ENCODE assay signal across 11 cellular contexts in genomic region chr16:23679986-23680336, GRCh38. TPM values are rescaled to one million over a fixed set of nuclear protein-coding genes. Genes with fewer than 3 reads are reported as not detected.
DNase-seq lines count a peak whose midpoint lies in the region; ATAC-seq, FAIRE-seq and TF ChIP-seq lines count a peak whose summit lies in the region.
"Had no signal": no experiment of that assay in that cellular context is flagged by ENCODE, and none has a peak within 500 bp of the region (broad histone marks: within the 10 kb centered on the region; RNA-seq: fewer than 3 reads in every experiment).

No MANE protein-coding gene starts in this region.

- H3K4me1 Mint-ChIP-seq in CD4-positive, alpha-beta T cell (ENCODE audit: low read depth): peaks cover 20% of the 10 kb centered on the region
- peaks cover 6 to 16% (median 10%) of the 10 kb centered on the region in 3 donors for H3K4me1 Mint-ChIP-seq in IgD-negative memory B cell

- H3K4me1 ChIP-seq in mucosa of rectum (ENCODE audit: control insufficient read depth in 2 of 2, insufficient read depth in 2 of 2, low read length in 2 of 2): peaks cover 19 to 29% of the 10 kb centered on the region in 2 donors

- no peak for DNase-seq in CD4-positive, alpha-beta T cell
- DNase-seq in astrocyte of the spinal cord (ENCODE audit: low read depth, low spot score): no peak
- no peak for DNase-seq in hepatic stellate cell (ENCODE audit: low spot score)
- DNase-seq in HPDE6-E6E7 (ENCODE audit: extremely low spot score): no peak
- no peak for DNase-seq in HTR-8/SVneo (ENCODE audit: insufficient read length, low spot score)
- DNase-seq in H54 (ENCODE audit: insufficient read length, low spot score): no peak
- DNase-seq: activated CD8-positive, alpha-beta memory T cell treated with anti-CD3 and anti-CD28 coated beads for 24 hours; upper lobe of right lung had no signal

- peaks cover 21 to 29% of the 10 kb centered on the region in 2 donors for H3K36me3 ChIP-seq in mucosa of rectum (ENCODE audit: control insufficient read depth in 2 of 2, insufficient read depth in 2 of 2, low read length in 2 of 2)

- no peaks in the 10 kb centered on the region for H3K27me3 Mint-ChIP-seq in CD4-positive, alpha-beta T cell
- H3K27me3 Mint-ChIP-seq in IgD-negative memory B cell: no peaks in the 10 kb centered on the region

- no peaks in the 10 kb centered on the region for H3K9me3 Mint-ChIP-seq in CD4-positive, alpha-beta T cell
- no peaks in the 10 kb centered on the region for H3K9me3 Mint-ChIP-seq in IgD-negative memory B cell

- no peak for ATAC-seq in CD4-positive, alpha-beta T cell (ENCODE audit: poor library complexity)

- H3K4me3 ChIP-seq in astrocyte of the spinal cord (ENCODE audit: low read depth, low read length) (peak overlapping the region; percentile 70), mucosa of rectum (ENCODE audit: low read length in 2 of 2) (peak overlapping the region; percentile 70 to 75)

- peak overlapping the region; percentile 41 to 58 for H3K9ac ChIP-seq in mucosa of rectum (ENCODE audit: low read depth in 1 of 2, low read length in 2 of 2)

- TF ChIP-seq POLR2A in H54 (IDR thresholded peaks at IDR 0.05; ENCODE audit: low read depth, low read length): no peak

- H3K27ac Mint-ChIP-seq in CD4-positive, alpha-beta T cell: no peak overlapping the region
- peak overlapping the region in 1 of 3 donors; percentile 65 for H3K27ac Mint-ChIP-seq in IgD-negative memory B cell

- POLR2A ChIA-PET in CD4-positive, alpha-beta T cell (lab: Charles Lee): no interaction called here

- H3K9me3 ChIP-seq in CD4-positive, alpha-beta T cell (ENCODE audit: control insufficient read depth, low read length): no peaks in the 10 kb centered on the region
- no peaks in the 10 kb centered on the region for H3K9me3 ChIP-seq in mucosa of rectum (ENCODE audit: control insufficient read depth in 2 of 2, low read length in 2 of 2)
- H3K9me3 ChIP-seq: upper lobe of right lung had no signal

- H3K4me3 Mint-ChIP-seq in CD4-positive, alpha-beta T cell: peak overlapping the region; percentile 85
- peak overlapping the region; percentile 47 to 93 (median 72) for H3K4me3 Mint-ChIP-seq in IgD-negative memory B cell

- FAIRE-seq in HTR-8/SVneo (lab: Jason Lieb, UNC) (no peak), H54 (lab: Jason Lieb, UNC) (no peak)

- TF ChIP-seq CTCF in CD4-positive, alpha-beta T cell (IDR thresholded peaks at IDR 0.05): no peak
- no peak for TF ChIP-seq CTCF in astrocyte of the spinal cord (IDR thresholded peaks at IDR 0.05; ENCODE audit: low read depth, low read length)

- H3K27me3 ChIP-seq in CD4-positive, alpha-beta T cell (ENCODE audit: control insufficient read depth, insufficient read depth, low read length): no peaks in the 10 kb centered on the region
- no peaks in the 10 kb centered on the region for H3K27me3 ChIP-seq in mucosa of rectum (ENCODE audit: control insufficient read depth in 2 of 2, insufficient read depth in 2 of 2, low read length in 2 of 2)
- H3K27me3 ChIP-seq: upper lobe of right lung had no signal

- intact Hi-C loops in CD4-positive, alpha-beta T cell (cut with DNase I, micrococcal nuclease): loop anchor here in 1 of 2 experiments (10.0 kb wide), 1 partner anchor 355 kb away; no protein-coding TSS in a partner anchor

- H3K36me3 Mint-ChIP-seq in CD4-positive, alpha-beta T cell (ENCODE audit: low read depth): peaks cover 21% of the 10 kb centered on the region
- H3K36me3 Mint-ChIP-seq in IgD-negative memory B cell: peaks cover 7% of the 10 kb centered on the region

- H3K27ac ChIP-seq in CD4-positive, alpha-beta T cell (ENCODE audit: low read depth, low read length): no peak overlapping the region
- no peak overlapping the region for H3K27ac ChIP-seq in mucosa of rectum (ENCODE audit: low read depth in 2 of 2, low read length in 2 of 2)
- H3K27ac ChIP-seq: upper lobe of right lung had no signal

- CTCF ChIA-PET in CD4-positive, alpha-beta T cell (lab: Charles Lee): no interaction called here

- in situ Hi-C loops in astrocyte of the spinal cord (cut with HindIII; ENCODE audit: low sequenced_read_pairs): no loop called here

RNA-seq across cellular contexts. Expression of gene PLK1, which starts 1.3 kb away (rescaled TPM):
- total RNA-seq in CD4-positive, alpha-beta T cell: under 1 TPM; 0.84 to 0.85 TPM
- polyA plus RNA-seq in IgD-negative memory B cell: 0.53 TPM

RNA-seq across cellular contexts. Expression of gene ERN2, which starts 33.1 kb away (rescaled TPM):
- total RNA-seq in CD4-positive, alpha-beta T cell: not detected
- polyA plus RNA-seq in IgD-negative memory B cell: not detected
- polyA plus RNA-seq: right cardiac atrium had no signal

RNA-seq across cellular contexts. Expression of gene DCTN5, which starts 38.7 kb away (rescaled TPM):
- total RNA-seq in CD4-positive, alpha-beta T cell: 10 to 100 TPM; 46.9 to 47.8 TPM
- polyA plus RNA-seq in IgD-negative memory B cell: 57.5 TPM

RNA-seq across cellular contexts. Expression of gene PALB2, which starts 38.9 kb away (rescaled TPM):
- 1 to 10 TPM; 3.8 to 5.1 TPM for total RNA-seq in CD4-positive, alpha-beta T cell
- polyA plus RNA-seq in IgD-negative memory B cell: 6.4 TPM
